In the genomic region with DNA sequence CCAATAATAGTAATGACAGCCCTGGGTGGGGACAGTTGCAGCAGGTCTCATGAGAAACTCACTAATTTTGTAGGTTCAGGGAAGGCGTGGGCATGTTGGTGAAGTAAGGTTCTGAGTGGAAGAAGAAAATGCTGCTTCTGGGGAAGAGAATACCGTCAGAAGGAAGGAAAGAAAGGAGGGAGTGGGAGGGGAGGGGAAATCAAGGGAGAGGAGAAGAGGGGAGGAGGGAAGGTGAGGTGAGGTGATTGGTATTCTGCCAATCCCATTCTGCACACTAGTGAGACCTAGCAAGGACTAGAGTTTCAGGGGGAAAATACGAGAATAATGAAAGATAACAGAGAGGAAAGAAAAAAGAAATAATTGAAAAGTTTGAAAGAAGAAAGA, we compare ENCODE assay signal across 8 cellular contexts. TPM values are rescaled to one million over a fixed set of nuclear protein-coding genes. Genes with fewer than 3 reads are reported as not detected.
DNase-seq lines count a peak whose midpoint lies in the region; ATAC-seq, FAIRE-seq and TF ChIP-seq lines count a peak whose summit lies in the region.

No MANE protein-coding gene starts in this region.

- no peaks in the 10 kb centered on the region for H3K36me3 ChIP-seq in H7 (replicated peaks; ENCODE audit: control insufficient read depth, insufficient read depth, low read length)
- no peaks in the 10 kb centered on the region for H3K36me3 ChIP-seq in HepG2 (replicated peaks in 1 of 2; ENCODE audit: control insufficient read depth in 1 of 2, insufficient read depth in 2 of 2, low read length in 2 of 2)

- WGBS in A549 (ENCODE audit: missing lambda C conversion rate): 16% methylated on average over 3 of the region's 3 CpGs
- WGBS in HepG2 (ENCODE audit: low lambda C conversion rate): 10% methylated on average over 3 of the region's 3 CpGs

- H3K4me3 Mint-ChIP-seq in type B pancreatic cell: peak overlapping the region; percentile 95

- no peaks in the 10 kb centered on the region for H3K27me3 ChIP-seq in H7 (ENCODE audit: control insufficient read depth, insufficient read depth, low read length)
- no peaks in the 10 kb centered on the region; a peak in 1 of 5 replicates for H3K27me3 ChIP-seq in HepG2 (ENCODE audit: control insufficient read depth in 1 of 2, insufficient read depth in 2 of 2, low read length in 2 of 2)

- no peaks in the 10 kb centered on the region for H3K9me3 Mint-ChIP-seq in type B pancreatic cell

- TF ChIP-seq EP300 in A549 (IDR thresholded peaks at IDR 0.05) (no peak), HepG2 (IDR thresholded peaks at IDR 0.05; ENCODE audit: low read depth in 2 of 2, low read length in 2 of 2) (no peak), HepG2 (CRISPR knock-in tag; IDR thresholded peaks at IDR 0.05; ENCODE audit: borderline replicate concordance) (no peak)

- peak overlapping the region; percentile 95 for H3K27ac Mint-ChIP-seq in type B pancreatic cell

- intact Hi-C loops in HepG2 (cut with micrococcal nuclease; ENCODE audit: unreplicated experiment): loop anchor here (10.0 kb wide), 1 partner anchor 344 kb away; no protein-coding TSS in a partner anchor

- CTCF ChIA-PET in A549 (lab: Yijun Ruan, JAX): interaction anchor here (0.6 to 8.3 kb wide), 7 partner anchors 32 to 315 kb away, joined by 3 to 219 read pairs (median 4); a partner anchor contains a TSS
- CTCF ChIA-PET in HepG2 (lab: Yijun Ruan, JAX; ENCODE audit: low intra/inter-chr PET ratio, low total read pairs): no interaction called here

- H3K79me2 ChIP-seq in HepG2 (ENCODE audit: insufficient read depth, low read length): no peaks in the 10 kb centered on the region

- TF ChIP-seq CTCF in A549 (IDR thresholded peaks at IDR 0.05) (no peak), HepG2 (CRISPR knock-in tag; IDR thresholded peaks at IDR 0.05) (no peak), type B pancreatic cell (conservative IDR thresholded peaks at IDR 0.05) (no peak)

- H3K9me3 ChIP-seq in A549: no peaks in the 10 kb centered on the region
- no peaks in the 10 kb centered on the region for H3K9me3 ChIP-seq in HepG2 (ENCODE audit: low read length)

- TF ChIP-seq POLR2A in A549 (IDR thresholded peaks at IDR 0.05; ENCODE audit: low read length) (no peak), HepG2 (IDR thresholded peaks at IDR 0.05; ENCODE audit: insufficient read depth in 1 of 2, low read depth in 2 of 2, low read length in 2 of 2) (no peak)

- H3K27ac ChIP-seq in A549 (peak overlapping the region; percentile 64 to 80), angular gyrus (ENCODE audit: low read depth, low read length) (peak overlapping the region; percentile 80), HepG2 (ENCODE audit: extremely low read length, insufficient read depth, low read length) (no peak overlapping the region)

- TF ChIP-seq RAD21 in A549 (conservative IDR thresholded peaks at IDR 0.05 in 1 of 2, IDR thresholded peaks at IDR 0.05 in 1 of 2) (no peak), HepG2 (CRISPR knock-in tag; IDR thresholded peaks at IDR 0.05) (no peak)

- TSS peak; percentile 60 for BruUV-seq in HepG2 (replicated peaks; lab: Mats Ljungman, UMichigan)

- peak overlapping the region; percentile 82 for H3K4me2 ChIP-seq in A549
- peak overlapping the region; percentile 96 for H3K4me2 ChIP-seq in HepG2 (ENCODE audit: low read depth, low read length)

- H4K20me1 ChIP-seq in HepG2 (ENCODE audit: insufficient read depth, low read length): no peaks in the 10 kb centered on the region

- POLR2A ChIA-PET in A549 (lab: Yijun Ruan, JAX) (interaction anchor here (1.2 kb wide), 1 partner anchor 100 kb away, joined by 3 read pairs; a partner anchor contains a TSS), HepG2 (lab: Yijun Ruan, JAX) (interaction anchor here (0.7 to 1.0 kb wide), 3 partner anchors 32 to 230 kb away, joined by 4 to 7 read pairs (median 4); a partner anchor contains a TSS)

- H3K27me3 Mint-ChIP-seq in type B pancreatic cell: peaks cover 21% of the 10 kb centered on the region

- H3K4me1 Mint-ChIP-seq in type B pancreatic cell (ENCODE audit: unreplicated experiment): peaks cover 25% of the 10 kb centered on the region

- H3K36me3 Mint-ChIP-seq in type B pancreatic cell: no peaks in the 10 kb centered on the region

- peak overlapping the region; percentile 74 for H3K9ac ChIP-seq in HepG2 (ENCODE audit: insufficient read depth, low read depth, low read length)

- DNase-seq in A549 (ENCODE audit: low read depth in 1 of 2, low spot score in 1 of 2): no peak
- DNase-seq in H7: peak; percentile 45
- no peak for DNase-seq in HepG2 (ENCODE audit: low spot score)
- DNase-seq in type B pancreatic cell (ENCODE audit: extremely low spot score, unreplicated experiment): no peak
- DNase-seq in AG08395 (ENCODE audit: low spot score): no peak
- DNase-seq in HTR-8/SVneo (ENCODE audit: insufficient read length, low spot score): no peak
- DNase-seq in activated gamma-delta T cell (lab: John Stamatoyannopoulos, UW): no peak

- peak overlapping the region; percentile 58 for H3K4me3 ChIP-seq in A549
- H3K4me3 ChIP-seq in H7 (ENCODE audit: insufficient read depth, low read depth, low read length): peak overlapping the region; percentile 81
- H3K4me3 ChIP-seq in HepG2 (replicated peaks in 1 of 3; ENCODE audit: insufficient read depth in 1 of 3, low read depth in 2 of 3, low read length in 3 of 3): peak overlapping the region; percentile 55 to 77 (median 70)

- in situ Hi-C loops in HepG2 (cut with HindIII; ENCODE audit: extremely low pct_ligation_motif_present, low pct_unique_long_range_greater_than_20kb): loop anchor here (25.0 kb wide), 1 partner anchor 461 kb away; no protein-coding TSS in a partner anchor

- H2AFZ ChIP-seq in HepG2 (ENCODE audit: low read length): peak overlapping the region; percentile 83

- no peak for FAIRE-seq in A549 (lab: Jason Lieb, UNC)
- FAIRE-seq in HepG2 (lab: Jason Lieb, UNC): no peak
- FAIRE-seq in HTR-8/SVneo (lab: Jason Lieb, UNC): no peak

- H3K4me1 ChIP-seq in A549: no peaks in the 10 kb centered on the region
- H3K4me1 ChIP-seq in HepG2 (ENCODE audit: insufficient read depth, low read length): peaks cover 39% of the 10 kb centered on the region

- ATAC-seq in A549 (no peak), HepG2 (no peak)

RNA-seq across cellular contexts. Expression of a gene that starts 32.4 kb away (rescaled TPM):
- polyA plus RNA-seq in A549 (2011; rRNA removed) (216 and 245 TPM in 2 replicates), A549 (2017; fragmentation: RNase III; extraction: RNeasy Plus Mini Kit Qiagen cat#74134 plus additional on column Dnase treatment) (208 to 225 TPM (median 217 TPM) in 3 replicates), HepG2 (2011; rRNA removed) (54.7 and 61.2 TPM in 2 replicates)
- polyA plus RNA-seq in A549 (2012; cell fraction: cytosol; rRNA removed): 254 and 257 TPM in 2 replicates
- polyA plus RNA-seq in A549 (2012; cell fraction: nucleus; rRNA removed): 137 and 208 TPM in 2 replicates
- polyA minus RNA-seq in A549 (2011; rRNA and poly(A)+ RNA removed): 111 and 113 TPM in 2 replicates
- 235 and 280 TPM in 2 replicates for total RNA-seq in H7 (2014; rRNA removed; shearing (Covaris generic))
- total RNA-seq in HepG2 (2016; rRNA removed; fragmentation: Illumina TruSeq; extraction: Trizol) (34.3 and 59.7 TPM in 2 replicates), type B pancreatic cell (ENCODE audit: low replicate concordance) (133 and 206 TPM in 2 replicates)
- 11.6 and 14.9 TPM in 2 replicates for total RNA-seq in HepG2 (2016; cell fraction: cytosol; rRNA removed; fragmentation: Illumina TruSeq; extraction: Trizol; ENCODE audit: low read depth)
- total RNA-seq in HepG2 (2016; cell fraction: insoluble cytoplasmic fraction; rRNA removed; fragmentation: Illumina TruSeq; extraction: Trizol): 39.1 and 57.7 TPM in 2 replicates
- 12.2 and 18.3 TPM in 2 replicates for total RNA-seq in HepG2 (2016; cell fraction: membrane; rRNA removed; fragmentation: Illumina TruSeq; extraction: Trizol)
- 32.4 and 38.4 TPM in 2 replicates for total RNA-seq in HepG2 (2016; cell fraction: nucleus; rRNA removed; fragmentation: Illumina TruSeq; extraction: Trizol)
- 57.4 and 63.3 TPM in 2 replicates for polyA plus RNA-seq in HepG2 (2011; cell fraction: cytosol; rRNA removed)
- 31.0 and 32.2 TPM in 2 replicates for polyA plus RNA-seq in HepG2 (2011; cell fraction: nucleus; rRNA removed)
- 28.7 and 43.7 TPM in 2 replicates for polyA plus RNA-seq in HepG2 (2012)
- 12.4 and 14.4 TPM in 2 replicates for polyA plus RNA-seq in HepG2 (2016; cell fraction: cytosol; fragmentation: Illumina TruSeq; extraction: Trizol; ENCODE audit: low read depth)
- polyA plus RNA-seq in HepG2 (2016; cell fraction: insoluble cytoplasmic fraction; fragmentation: Illumina TruSeq; extraction: Trizol; ENCODE audit: low read depth): 29.5 and 43.0 TPM in 2 replicates
- 12.9 and 15.3 TPM in 2 replicates for polyA plus RNA-seq in HepG2 (2016; cell fraction: membrane; fragmentation: Illumina TruSeq; extraction: Trizol; ENCODE audit: low read depth)
- 45.3 and 49.9 TPM in 2 replicates for polyA plus RNA-seq in HepG2 (2016; cell fraction: nucleus; fragmentation: Illumina TruSeq; extraction: Trizol; ENCODE audit: insufficient read depth, low read depth)
- polyA minus RNA-seq in HepG2 (2011; rRNA and poly(A)+ RNA removed; ENCODE audit: low replicate concordance): 38.9 and 110 TPM in 2 replicates
- 16.2 and 23.4 TPM in 2 replicates for polyA minus RNA-seq in HepG2 (2011; cell fraction: cytosol; rRNA and poly(A)+ RNA removed)
- 25.5 and 28.5 TPM in 2 replicates for polyA minus RNA-seq in HepG2 (2011; cell fraction: nucleus; rRNA and poly(A)+ RNA removed)

RNA-seq across cellular contexts. Expression of a gene that starts 54.9 kb away (rescaled TPM):
- polyA plus RNA-seq in A549 (2011; rRNA removed) (not detected in 2 replicates), A549 (2017; fragmentation: RNase III; extraction: RNeasy Plus Mini Kit Qiagen cat#74134 plus additional on column Dnase treatment) (not detected in 3 replicates), HepG2 (2011; rRNA removed) (not detected in 2 replicates)
- not detected in 2 replicates for polyA plus RNA-seq in A549 (2012; cell fraction: cytosol; rRNA removed)
- not detected in 2 replicates for polyA plus RNA-seq in A549 (2012; cell fraction: nucleus; rRNA removed)
- polyA minus RNA-seq in A549 (2011; rRNA and poly(A)+ RNA removed): not detected in 2 replicates
- total RNA-seq in H7 (2014; rRNA removed; shearing (Covaris generic)): not detected in 2 replicates
- total RNA-seq in HepG2 (2016; rRNA removed; fragmentation: Illumina TruSeq; extraction: Trizol) (not detected in 2 replicates), type B pancreatic cell (ENCODE audit: low replicate concordance) (not detected in 2 replicates)
- not detected in 2 replicates for total RNA-seq in HepG2 (2016; cell fraction: cytosol; rRNA removed; fragmentation: Illumina TruSeq; extraction: Trizol; ENCODE audit: low read depth)
- total RNA-seq in HepG2 (2016; cell fraction: insoluble cytoplasmic fraction; rRNA removed; fragmentation: Illumina TruSeq; extraction: Trizol): not detected in 2 replicates
- total RNA-seq in HepG2 (2016; cell fraction: membrane; rRNA removed; fragmentation: Illumina TruSeq; extraction: Trizol): not detected in 2 replicates
- total RNA-seq in HepG2 (2016; cell fraction: nucleus; rRNA removed; fragmentation: Illumina TruSeq; extraction: Trizol): not detected in 2 replicates
- not detected in 2 replicates for polyA plus RNA-seq in HepG2 (2011; cell fraction: cytosol; rRNA removed)
- not detected in 2 replicates for polyA plus RNA-seq in HepG2 (2011; cell fraction: nucleus; rRNA removed)
- polyA plus RNA-seq in HepG2 (2012): not detected in 2 replicates
- polyA plus RNA-seq in HepG2 (2016; cell fraction: cytosol; fragmentation: Illumina TruSeq; extraction: Trizol; ENCODE audit: low read depth): not detected in 2 replicates
- polyA plus RNA-seq in HepG2 (2016; cell fraction: insoluble cytoplasmic fraction; fragmentation: Illumina TruSeq; extraction: Trizol; ENCODE audit: low read depth): not detected in 2 replicates
- polyA plus RNA-seq in HepG2 (2016; cell fraction: membrane; fragmentation: Illumina TruSeq; extraction: Trizol; ENCODE audit: low read depth): not detected in 2 replicates
- polyA plus RNA-seq in HepG2 (2016; cell fraction: nucleus; fragmentation: Illumina TruSeq; extraction: Trizol; ENCODE audit: insufficient read depth, low read depth): not detected in 2 replicates
- polyA minus RNA-seq in HepG2 (2011; rRNA and poly(A)+ RNA removed; ENCODE audit: low replicate concordance): not detected in 2 replicates
- not detected in 2 replicates for polyA minus RNA-seq in HepG2 (2011; cell fraction: cytosol; rRNA and poly(A)+ RNA removed)
- not detected in 2 replicates for polyA minus RNA-seq in HepG2 (2011; cell fraction: nucleus; rRNA and poly(A)+ RNA removed)
